ENCODE assay signal across 8 cellular contexts in genomic region chr11:64803846-64804345, GRCh38. TPM values are rescaled to one million over a fixed set of nuclear protein-coding genes. Genes with fewer than 3 reads are reported as not detected.
DNase-seq lines count a peak whose midpoint lies in the region; ATAC-seq, FAIRE-seq and TF ChIP-seq lines count a peak whose summit lies in the region.

No MANE protein-coding gene starts in this region.

- H3K9ac ChIP-seq in rectal smooth muscle tissue (ENCODE audit: low read length), result no peak overlapping the region

- no peak for TF ChIP-seq CTCF in glutamatergic neuron (IDR thresholded peaks at IDR 0.05; ENCODE audit: partially characterized antibody, unreplicated experiment)

- H3K27ac ChIP-seq in rectal smooth muscle tissue (ENCODE audit: low read depth, low read length), result peak overlapping the region; percentile 68

- H3K4me1 ChIP-seq in rectal smooth muscle tissue (ENCODE audit: control insufficient read depth, insufficient read depth, low read length), result peaks cover 4% of the 10 kb centered on the region

- ATAC-seq in T-helper 17 cell, result no peak

- H3K4me3 Mint-ChIP-seq in T-helper 17 cell, result peak overlapping the region; percentile 89
- H3K4me3 Mint-ChIP-seq in glutamatergic neuron (ENCODE audit: unreplicated experiment), result peak overlapping the region; percentile 94

- no peaks in the 10 kb centered on the region for H3K27me3 ChIP-seq in rectal smooth muscle tissue (ENCODE audit: control insufficient read depth, insufficient read depth, low read length)

- no peaks in the 10 kb centered on the region for H3K9me3 ChIP-seq in T-helper 17 cell (ENCODE audit: control insufficient read depth, low read length, poor library complexity, severe bottlenecking)

- peaks cover 6% of the 10 kb centered on the region for H3K9me3 Mint-ChIP-seq in glutamatergic neuron (ENCODE audit: unreplicated experiment)

- FAIRE-seq in GM12892 (lab: Jason Lieb, UNC), result peak; percentile 44

- peaks cover 21% of the 10 kb centered on the region for H3K4me1 Mint-ChIP-seq in T-helper 17 cell
- H3K4me1 Mint-ChIP-seq in glutamatergic neuron (ENCODE audit: low read depth, unreplicated experiment), result peaks cover 7% of the 10 kb centered on the region

- no peak for TF ChIP-seq POLR2A in GM12892 (IDR thresholded peaks at IDR 0.05; ENCODE audit: low read depth, low read length)

- peaks cover 5% of the 10 kb centered on the region for H3K36me3 Mint-ChIP-seq in T-helper 17 cell (ENCODE audit: low read depth)
- no peaks in the 10 kb centered on the region for H3K36me3 Mint-ChIP-seq in glutamatergic neuron (ENCODE audit: unreplicated experiment)

- DNase-seq in GM12892 (ENCODE audit: insufficient read length) (no peak), T-helper 17 cell (no peak), glutamatergic neuron (no peak), germinal center (ENCODE audit: low spot score) (no peak), GF-D8 (lab: John Stamatoyannopoulos, UW) (no peak), NCI-H82 (lab: John Stamatoyannopoulos, UW) (no peak)
- no peak for DNase-seq in activated CD4-positive, alpha-beta T cell treated with anti-CD3 and anti-CD28 coated beads, Interleukin-2, amount 50 U/mL, for 4 hours

- H3K27me3 Mint-ChIP-seq in T-helper 17 cell (no peaks in the 10 kb centered on the region), glutamatergic neuron (ENCODE audit: unreplicated experiment) (peaks cover 12% of the 10 kb centered on the region)

- H3K27ac Mint-ChIP-seq in T-helper 17 cell (peak overlapping the region; percentile 95), glutamatergic neuron (ENCODE audit: unreplicated experiment) (peak overlapping the region; percentile 85)

- no peaks in the 10 kb centered on the region for H3K36me3 ChIP-seq in rectal smooth muscle tissue (ENCODE audit: control insufficient read depth, insufficient read depth, low read length)

- H3K4me3 ChIP-seq in rectal smooth muscle tissue (ENCODE audit: low read length), result peak overlapping the region; percentile 69

RNA-seq across cellular contexts. Expression of gene MAP4K2, which starts 0.9 kb away (rescaled TPM):
- 27.8 TPM for polyA plus RNA-seq in GM12892 (2012; ENCODE audit: missing spikeins)
- 10 to 100 TPM; 97.8 to 99.2 TPM for total RNA-seq in T-helper 17 cell
- total RNA-seq in glutamatergic neuron (ENCODE audit: unreplicated experiment), result 15.9 TPM

RNA-seq across cellular contexts. Expression of gene MEN1, which starts 6.5 kb away (rescaled TPM):
- 9.5 TPM for polyA plus RNA-seq in GM12892 (2012; ENCODE audit: missing spikeins)
- total RNA-seq in T-helper 17 cell, result 10 to 100 TPM; 25.8 to 27.0 TPM
- 39.7 TPM for total RNA-seq in glutamatergic neuron (ENCODE audit: unreplicated experiment)

RNA-seq across cellular contexts. Expression of gene SF1, which starts 25.6 kb away (rescaled TPM):
- 146 TPM for polyA plus RNA-seq in GM12892 (2012; ENCODE audit: missing spikeins)
- 1,000 to 10,000 TPM; 1,476 to 1,622 TPM for total RNA-seq in T-helper 17 cell
- total RNA-seq in glutamatergic neuron (ENCODE audit: unreplicated experiment), result 415 TPM

RNA-seq across cellular contexts. Expression of gene CDC42BPG, which starts 40.6 kb away (rescaled TPM):
- 0.15 TPM for polyA plus RNA-seq in GM12892 (2012; ENCODE audit: missing spikeins)
- total RNA-seq in T-helper 17 cell (1 to 10 TPM; 4.0 to 7.7 TPM), glutamatergic neuron (ENCODE audit: unreplicated experiment) (2.3 TPM)

RNA-seq across cellular contexts. Expression of gene PYGM, which starts 44.1 kb away (rescaled TPM):
- 0.70 TPM for polyA plus RNA-seq in GM12892 (2012; ENCODE audit: missing spikeins)
- total RNA-seq in T-helper 17 cell (10 to 100 TPM; 11.8 to 27.1 TPM), glutamatergic neuron (ENCODE audit: unreplicated experiment) (5.5 TPM)
